ENCODE assay signal across 1 cellular context in the genomic region with DNA sequence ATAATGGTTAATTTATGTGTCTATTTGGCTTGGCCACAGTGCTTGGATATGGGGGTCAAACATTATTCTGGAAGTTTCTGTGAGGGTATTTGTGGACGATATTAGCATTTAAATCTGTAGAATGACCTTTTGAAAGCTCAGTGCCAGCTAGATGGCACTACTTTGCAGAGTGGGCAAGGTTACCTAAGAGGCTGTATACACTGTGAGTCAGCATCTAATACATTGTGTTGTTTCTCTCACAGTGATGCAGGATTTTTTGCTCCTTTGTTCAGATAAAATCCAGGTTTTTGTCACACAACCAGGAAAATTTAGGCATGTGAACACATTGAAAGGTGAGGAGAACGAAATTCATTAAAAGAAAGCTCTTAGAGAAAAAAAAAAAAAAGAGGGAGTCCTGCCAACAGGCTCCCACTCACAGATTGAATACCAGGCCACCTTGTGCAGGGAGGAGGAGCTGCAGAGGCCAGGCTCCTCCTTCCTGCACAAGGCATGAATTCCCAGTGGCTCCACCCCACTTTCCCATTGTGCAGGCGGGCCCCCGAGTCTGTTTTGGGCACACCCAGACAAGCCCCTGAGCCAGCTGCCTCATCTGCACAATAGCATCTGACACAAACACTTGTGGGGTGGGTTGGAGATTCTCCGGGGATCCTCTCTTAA.
TF ChIP-seq lines count a peak whose summit lies in the region.

No MANE protein-coding gene starts in this region.

TF ChIP-seq in WTC11, 78 proteins besides CTCF, POLR2A, EP300 and RAD21 (continued from another document):
- TF ChIP-seq, protein P1, sequence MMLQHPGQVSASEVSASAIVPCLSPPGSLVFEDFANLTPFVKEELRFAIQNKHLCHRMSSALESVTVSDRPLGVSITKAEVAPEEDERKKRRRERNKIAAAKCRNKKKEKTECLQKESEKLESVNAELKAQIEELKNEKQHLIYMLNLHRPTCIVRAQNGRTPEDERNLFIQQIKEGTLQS (CRISPR knock-in tag; conservative IDR thresholded peaks at IDR 0.05): no peak
TF ChIP-seq in WTC11: peak in this region for 0.
